Comparison of ENCODE assay signal across 1 cellular context in the genomic region with DNA sequence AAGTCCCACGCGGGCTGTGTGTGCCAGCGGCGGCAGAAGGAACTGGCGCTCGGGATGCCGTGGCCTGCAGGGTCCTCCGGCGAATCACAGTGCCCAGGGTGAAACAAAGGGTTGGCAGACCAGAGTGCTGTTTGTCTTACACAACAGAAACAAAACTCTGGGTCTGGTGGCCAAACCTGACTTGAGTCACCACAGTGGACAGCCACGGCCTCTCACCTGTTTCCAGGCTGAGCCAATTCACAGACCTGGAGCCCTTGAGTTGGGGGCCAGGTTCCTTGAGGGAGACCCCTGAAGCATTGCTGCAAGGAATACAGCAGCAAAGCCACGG.
TF ChIP-seq lines count a peak whose summit lies in the region.

No MANE protein-coding gene starts in this region.

TF ChIP-seq in HEK293T, 16 proteins besides CTCF, POLR2A, EP300 and RAD21:
- TF ChIP-seq LEF1 (IDR thresholded peaks at IDR 0.05; ENCODE audit: borderline replicate concordance) = no peak
- no peak for TF ChIP-seq SP1 (IDR thresholded peaks at IDR 0.05)
- no peak for TF ChIP-seq ARNT (IDR thresholded peaks at IDR 0.05)
- no peak for TF ChIP-seq FOXA1 (IDR thresholded peaks at IDR 0.05)
- no peak for TF ChIP-seq NFRKB (IDR thresholded peaks at IDR 0.05)
- TF ChIP-seq ELF4 (IDR thresholded peaks at IDR 0.05) = no peak
- TF ChIP-seq L3MBTL2 (conservative IDR thresholded peaks at IDR 0.05) = no peak
- no peak for TF ChIP-seq TARDBP (IDR thresholded peaks at IDR 0.05)
- TF ChIP-seq, protein P1, sequence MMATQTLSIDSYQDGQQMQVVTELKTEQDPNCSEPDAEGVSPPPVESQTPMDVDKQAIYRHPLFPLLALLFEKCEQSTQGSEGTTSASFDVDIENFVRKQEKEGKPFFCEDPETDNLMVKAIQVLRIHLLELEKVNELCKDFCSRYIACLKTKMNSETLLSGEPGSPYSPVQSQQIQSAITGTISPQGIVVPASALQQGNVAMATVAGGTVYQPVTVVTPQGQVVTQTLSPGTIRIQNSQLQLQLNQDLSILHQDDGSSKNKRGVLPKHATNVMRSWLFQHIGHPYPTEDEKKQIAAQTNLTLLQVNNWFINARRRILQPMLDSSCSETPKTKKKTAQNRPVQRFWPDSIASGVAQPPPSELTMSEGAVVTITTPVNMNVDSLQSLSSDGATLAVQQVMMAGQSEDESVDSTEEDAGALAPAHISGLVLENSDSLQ (IDR thresholded peaks at IDR 0.05) = no peak
